In genomic region chr19:47483800-47484690, GRCh38 we compare ENCODE assay signal across 8 cellular contexts. TPM values are rescaled to one million over a fixed set of nuclear protein-coding genes. Genes with fewer than 3 reads are reported as not detected.
DNase-seq lines count a peak whose midpoint lies in the region; ATAC-seq and TF ChIP-seq lines count a peak whose summit lies in the region.

TSS of gene KPTN (minus strand) at chr19:47484219. CDS start at chr19:47484160, 59 bp downstream.

- TF ChIP-seq CTCF in HFFc6 (IDR thresholded peaks at IDR 0.05) (peak; percentile 98), omental fat pad (IDR thresholded peaks at IDR 0.05) (peak in 1 of 3 donors; percentile 63)

- peak within 1 kb of the TSS; percentile 98 for H3K27ac Mint-ChIP-seq in HFFc6
- peak within 1 kb of the TSS; percentile 99 for H3K27ac Mint-ChIP-seq in activated naive CD4-positive, alpha-beta T cell treated with anti-CD3 and anti-CD28 coated beads, Interleukin-2, amount 50 U/mL, for 24 hours

- peaks cover 7% of the 10 kb centered on the region for H3K36me3 Mint-ChIP-seq in HFFc6 (ENCODE audit: low read depth)
- no peaks in the 10 kb centered on the region for H3K36me3 Mint-ChIP-seq in activated naive CD4-positive, alpha-beta T cell treated with anti-CD3 and anti-CD28 coated beads, Interleukin-2, amount 50 U/mL, for 24 hours

- peak within 1 kb of the TSS; percentile 94 for H3K4me3 Mint-ChIP-seq in HFFc6
- peak within 1 kb of the TSS; percentile 99 for H3K4me3 Mint-ChIP-seq in activated naive CD4-positive, alpha-beta T cell treated with anti-CD3 and anti-CD28 coated beads, Interleukin-2, amount 50 U/mL, for 24 hours

- H3K27me3 Mint-ChIP-seq in HFFc6 (ENCODE audit: insufficient read depth), result peaks cover 2% of the 10 kb centered on the region; the same call in 1 of the 2 replicates
- no peaks in the 10 kb centered on the region for H3K27me3 Mint-ChIP-seq in activated naive CD4-positive, alpha-beta T cell treated with anti-CD3 and anti-CD28 coated beads, Interleukin-2, amount 50 U/mL, for 24 hours

- peak within 1 kb of the TSS; percentile 76 for H3K27ac ChIP-seq in temporal lobe (ENCODE audit: low read depth, low read length)

- no peaks in the 10 kb centered on the region for H3K9me3 Mint-ChIP-seq in HFFc6
- no peaks in the 10 kb centered on the region for H3K9me3 Mint-ChIP-seq in activated naive CD4-positive, alpha-beta T cell treated with anti-CD3 and anti-CD28 coated beads, Interleukin-2, amount 50 U/mL, for 24 hours

- DNase-seq in GM04503 (ENCODE audit: low read depth) (peak; percentile 37), HFFc6 (peak; percentile 83), NCI-H1092 (lab: John Stamatoyannopoulos, UW) (peak; percentile 79), glomerular visceral epithelial cell (ENCODE audit: extremely low spot score) (peak; percentile 91), omental fat pad (ENCODE audit: low spot score) (peak; percentile 55)

- peak; percentile 92 for ATAC-seq in SK-N-SH treated with all-trans-retinoic acid at 6 μM for 48 hours
- ATAC-seq in omental fat pad (ENCODE audit: low FRiP score), result peak; percentile 92

- H3K4me1 Mint-ChIP-seq in HFFc6 (ENCODE audit: low read depth), result peaks cover 21% of the 10 kb centered on the region
- peaks cover 35% of the 10 kb centered on the region for H3K4me1 Mint-ChIP-seq in activated naive CD4-positive, alpha-beta T cell treated with anti-CD3 and anti-CD28 coated beads, Interleukin-2, amount 50 U/mL, for 24 hours

TF ChIP-seq in SK-N-SH treated with all-trans-retinoic acid at 6 μM for 48 hours, 23 proteins besides CTCF, POLR2A, EP300 and RAD21:
- TF ChIP-seq, protein P1, sequence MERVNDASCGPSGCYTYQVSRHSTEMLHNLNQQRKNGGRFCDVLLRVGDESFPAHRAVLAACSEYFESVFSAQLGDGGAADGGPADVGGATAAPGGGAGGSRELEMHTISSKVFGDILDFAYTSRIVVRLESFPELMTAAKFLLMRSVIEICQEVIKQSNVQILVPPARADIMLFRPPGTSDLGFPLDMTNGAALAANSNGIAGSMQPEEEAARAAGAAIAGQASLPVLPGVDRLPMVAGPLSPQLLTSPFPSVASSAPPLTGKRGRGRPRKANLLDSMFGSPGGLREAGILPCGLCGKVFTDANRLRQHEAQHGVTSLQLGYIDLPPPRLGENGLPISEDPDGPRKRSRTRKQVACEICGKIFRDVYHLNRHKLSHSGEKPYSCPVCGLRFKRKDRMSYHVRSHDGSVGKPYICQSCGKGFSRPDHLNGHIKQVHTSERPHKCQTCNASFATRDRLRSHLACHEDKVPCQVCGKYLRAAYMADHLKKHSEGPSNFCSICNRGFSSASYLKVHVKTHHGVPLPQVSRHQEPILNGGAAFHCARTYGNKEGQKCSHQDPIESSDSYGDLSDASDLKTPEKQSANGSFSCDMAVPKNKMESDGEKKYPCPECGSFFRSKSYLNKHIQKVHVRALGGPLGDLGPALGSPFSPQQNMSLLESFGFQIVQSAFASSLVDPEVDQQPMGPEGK (CRISPR knock-in tag; IDR thresholded peaks at IDR 0.05; ENCODE audit: borderline replicate concordance), result peak; percentile 74; the same call in 1 of the 2 replicates
- 0 out of 2 replicates have a peak, but pooled peaks have one; percentile 39 for TF ChIP-seq ZC3H10 (CRISPR knock-in tag; IDR thresholded peaks at IDR 0.05)
- 0 out of 2 replicates have a peak, but pooled peaks have one; percentile 24 for TF ChIP-seq CSRNP3 (CRISPR knock-in tag; IDR thresholded peaks at IDR 0.05)
- TF ChIP-seq ESRRG (CRISPR knock-in tag; IDR thresholded peaks at IDR 0.05), result 0 out of 2 replicates have a peak, but pooled peaks have one; percentile 10
- TF ChIP-seq ZNF70 (CRISPR knock-in tag; IDR thresholded peaks at IDR 0.05), result no peak

RNA-seq across cellular contexts. Expression of gene KPTN, which starts in this region (rescaled TPM):
- total RNA-seq in HFFc6 (2021; fragmentation: NEBNext Ultra II Directional; extraction: Animal tissue kit (Norgen Biotek cat#: 25700)), result 10 to 100 TPM; 11.1 to 13.6 (median 12.4) TPM
- total RNA-seq in omental fat pad (1 to 10 TPM; 4.4 to 7.6 (median 5.5) TPM), temporal lobe (5.7 TPM)

Comparison
In these comparisons a context has a peak if more than half of its experiments do, and no peak if none do; other contexts are left out.
1. Peak in every context shown above with its lines: DNase-seq, ATAC-seq and H3K27ac ChIP-seq.
2. DNase-seq: peak in every context shown above with its lines; median percentile 91 in glomerular visceral epithelial cell; 83 in HFFc6; 79 in NCI-H1092; 55 in omental fat pad; 37 in GM04503.